Comparison of ENCODE assay signal across 9 cellular contexts in the genomic region with DNA sequence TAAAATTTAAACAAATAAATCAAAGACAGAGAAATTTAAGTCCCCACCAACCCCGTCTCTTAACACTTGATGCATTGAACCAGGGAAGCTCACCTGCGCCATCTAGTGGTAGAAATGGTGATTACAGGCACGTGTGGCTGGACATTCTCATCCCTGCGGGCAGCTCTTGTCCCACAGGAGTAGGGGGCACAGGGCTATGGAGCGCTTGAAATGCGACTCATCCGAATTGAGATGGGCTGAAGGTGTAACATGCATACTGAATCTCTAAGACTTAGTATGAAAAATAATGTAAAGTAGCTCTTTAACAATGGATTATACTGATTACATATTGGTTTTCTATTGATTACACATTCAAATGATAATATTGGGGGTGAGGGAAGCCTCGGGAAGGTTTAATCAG. TPM values are rescaled to one million over a fixed set of nuclear protein-coding genes. Genes with fewer than 3 reads are reported as not detected.
DNase-seq lines count a peak whose midpoint lies in the region; ATAC-seq and TF ChIP-seq lines count a peak whose summit lies in the region.
"Had no signal": no experiment of that assay in that cellular context is flagged by ENCODE, and none has a peak within 500 bp of the region (broad histone marks: within the 10 kb centered on the region; RNA-seq: fewer than 3 reads in every experiment).

No MANE protein-coding gene starts in this region.

- H3K27me3 Mint-ChIP-seq in Calu3 (ENCODE audit: unreplicated experiment) (peaks cover 43% of the 10 kb centered on the region), type B pancreatic cell (no peaks in the 10 kb centered on the region)
- H3K27me3 Mint-ChIP-seq: activated naive CD4-positive, alpha-beta T cell treated with anti-CD3 and anti-CD28 coated beads, Interleukin-2, amount 50 U/mL, for 24 hours had no signal

- H3K36me3 Mint-ChIP-seq in Calu3 (ENCODE audit: insufficient read depth, unreplicated experiment) (no peaks in the 10 kb centered on the region), type B pancreatic cell (no peaks in the 10 kb centered on the region)
- H3K36me3 Mint-ChIP-seq: activated naive CD4-positive, alpha-beta T cell treated with anti-CD3 and anti-CD28 coated beads, Interleukin-2, amount 50 U/mL, for 24 hours had no signal

- no TSS peak for BruUV-seq in Calu3 (replicated peaks; lab: Mats Ljungman, UMichigan)

- H3K9me3 Mint-ChIP-seq in Calu3 (ENCODE audit: low read depth, unreplicated experiment) (no peaks in the 10 kb centered on the region), type B pancreatic cell (no peaks in the 10 kb centered on the region)
- H3K9me3 Mint-ChIP-seq: activated naive CD4-positive, alpha-beta T cell treated with anti-CD3 and anti-CD28 coated beads, Interleukin-2, amount 50 U/mL, for 24 hours had no signal

- H3K4me1 Mint-ChIP-seq in Calu3 (ENCODE audit: low read depth, unreplicated experiment) (no peaks in the 10 kb centered on the region), type B pancreatic cell (ENCODE audit: unreplicated experiment) (peaks cover 11% of the 10 kb centered on the region)
- H3K4me1 Mint-ChIP-seq: activated naive CD4-positive, alpha-beta T cell treated with anti-CD3 and anti-CD28 coated beads, Interleukin-2, amount 50 U/mL, for 24 hours had no signal

- H3K27ac Mint-ChIP-seq in Calu3 (ENCODE audit: unreplicated experiment) (no peak overlapping the region), type B pancreatic cell (no peak overlapping the region)
- H3K27ac Mint-ChIP-seq: activated naive CD4-positive, alpha-beta T cell treated with anti-CD3 and anti-CD28 coated beads, Interleukin-2, amount 50 U/mL, for 24 hours had no signal

- H3K4me3 Mint-ChIP-seq in Calu3 (ENCODE audit: low read depth, unreplicated experiment) (no peak overlapping the region), type B pancreatic cell (no peak overlapping the region)
- H3K4me3 Mint-ChIP-seq: activated naive CD4-positive, alpha-beta T cell treated with anti-CD3 and anti-CD28 coated beads, Interleukin-2, amount 50 U/mL, for 24 hours had no signal

- DNase-seq in Calu3 = peak; percentile 64
- peak; percentile 69 for DNase-seq in HT1080 (ENCODE audit: low read depth)
- peak; percentile 55 for DNase-seq in RPMI7951 (ENCODE audit: low read depth)
- DNase-seq in activated T-helper 1 cell treated with Interleukin-2 at 50 U/mL for 16 hours (ENCODE audit: low read depth) = peak; percentile 49
- DNase-seq in fibroblast of the aortic adventitia (ENCODE audit: low read depth) = peak; percentile 78
- DNase-seq in occipital lobe (lab: John Stamatoyannopoulos, UW) = peak; percentile 8
- DNase-seq in type B pancreatic cell (ENCODE audit: extremely low spot score, unreplicated experiment) = peak; percentile 82

- intact Hi-C loops in Calu3 (cut with micrococcal nuclease; ENCODE audit: unreplicated experiment) = loop anchor here (2.0 to 10.0 kb wide), 3 partner anchors 86 to 138 kb away; no protein-coding TSS in a partner anchor

- no peak overlapping the region for H3K4me3 ChIP-seq in fibroblast of the aortic adventitia (ENCODE audit: low read depth, low read length)

- no peak for ATAC-seq in GM18870 (IDR thresholded peaks at IDR 0.05; ENCODE audit: unreplicated experiment)

- TF ChIP-seq CTCF in Calu3 (IDR thresholded peaks at IDR 0.05; ENCODE audit: unreplicated experiment) (peak; percentile 77), fibroblast of the aortic adventitia (IDR thresholded peaks at IDR 0.05; ENCODE audit: insufficient read depth, low read length) (peak; percentile 96), type B pancreatic cell (conservative IDR thresholded peaks at IDR 0.05) (peak; percentile 99)

- CTCF ChIA-PET in Calu3 (lab: Charles Lee) = interaction anchor here (0.6 to 1.7 kb wide), 8 partner anchors 14 to 948 kb away, joined by 3 to 16 read pairs (median 4); no protein-coding TSS in a partner anchor

RNA-seq across cellular contexts. Expression of gene SLIT1, which starts 24.8 kb away (rescaled TPM):
- total RNA-seq in Calu3 (2022) (not detected in 2 replicates), fibroblast of the aortic adventitia (ENCODE audit: low replicate concordance) (0.09 TPM in 1 of 2 replicates, not detected in the other), occipital lobe (42.7 TPM), type B pancreatic cell (ENCODE audit: low replicate concordance) (2.2 and 55.7 TPM in 2 replicates)
- 0.07 TPM in 1 of 2 replicates, not detected in the other for total RNA-seq in HT1080 (2014; rRNA removed; shearing (Covaris generic))
- polyA plus RNA-seq in HT1080 (2015; cell fraction: cytosol; rRNA removed) = 0.01 TPM in 1 of 2 replicates, not detected in the other
- polyA plus RNA-seq in HT1080 (2015; cell fraction: nucleus; rRNA removed) = 0.05 and 0.10 TPM in 2 replicates
- total RNA-seq in RPMI7951 (2014; rRNA removed; shearing (Covaris generic)) = 0.12 and 0.29 TPM in 2 replicates

Comparison
In these comparisons a context has a peak if more than half of its experiments do, and no peak if none do; other contexts are left out.
1. DNase-seq: peak in every context shown above with its lines; median percentile 82 in type B pancreatic cell; 78 in fibroblast of the aortic adventitia; 69 in HT1080; 64 in Calu3; 55 in RPMI7951; 49 in activated T-helper 1 cell treated with Interleukin-2 at 50 U/mL for 16 hours; 8 in occipital lobe.